Comparison of ENCODE assay signal across 22 cellular contexts in genomic region chr3:188931531-188931930, GRCh38.
A peak's percentile ranks its signal among the peaks of the same experiment; 100 is the strongest.
DNase-seq lines count a peak whose midpoint lies in the region; ATAC-seq and TF ChIP-seq lines count a peak whose summit lies in the region.
"Had no signal": no experiment of that assay in that cellular context is flagged by ENCODE, and none has a peak within 500 bp of the region (broad histone marks: within the 10 kb centered on the region; RNA-seq: fewer than 3 reads in every experiment).

No MANE protein-coding gene starts in this region.

- H3K4me3 ChIP-seq in HCT116 (replicated peaks in 1 of 2; ENCODE audit: low read depth in 1 of 2, low read length in 2 of 2) = no peak overlapping the region
- H3K4me3 ChIP-seq: esophagus muscularis mucosa, gastroesophageal sphincter had no signal

- no peaks in the 10 kb centered on the region for H3K27me3 ChIP-seq in HCT116 (ENCODE audit: insufficient read depth, low read length)
- H3K27me3 ChIP-seq: esophagus muscularis mucosa, gastroesophageal sphincter had no signal

- in situ Hi-C loops in Caki2 (cut with HindIII; ENCODE audit: low pct_unique_long_range_greater_than_20kb, low sequenced_read_pairs) = no loop called here

- peak; percentile 20 for DNase-seq in Caki2 (ENCODE audit: low read depth)
- DNase-seq in HCT116 (ENCODE audit: low read depth, low spot score) = no peak
- peak; percentile 32 for DNase-seq in SK-N-DZ (ENCODE audit: low spot score)
- DNase-seq in GF-D8 (lab: John Stamatoyannopoulos, UW) = no peak
- no peak for DNase-seq in AML-193 (lab: John Stamatoyannopoulos, UW)
- DNase-seq: activated CD4-positive, alpha-beta T cell treated with anti-CD3 and anti-CD28 coated beads for 36 hours; effector memory CD8-positive, alpha-beta T cell; GOT3; kidney; mammary epithelial cell; NCI-H1105; NCI-H2081; right cardiac atrium; stimulated activated CD4-positive, alpha-beta T cell treated with anti-CD3 and anti-CD28 coated beads, Interleukin-12 subunit alpha, Interleukin-12 subunit beta, amount 100 ng/mL, for 4 hours had no signal

- RAD21 ChIA-PET in HCT116 (lab: Charles Lee; ENCODE audit: low non-redundant PET in 1 of 2, low total read pairs in 2 of 2, uncharacterized antibody in 2 of 2, unreplicated experiment in 2 of 2) = interaction anchor here in 1 of 2 experiments (0.6 kb wide), 1 partner anchor 16 kb away, joined by 5 read pairs; no protein-coding TSS in a partner anchor

- no peak overlapping the region for H3K4me3 Mint-ChIP-seq in nephron
- H3K4me3 Mint-ChIP-seq: activated CD4-positive, alpha-beta T cell treated with anti-CD3 and anti-CD28 coated beads for 36 hours; activated naive CD4-positive, alpha-beta T cell treated with anti-CD3 and anti-CD28 coated beads, Interleukin-2, amount 50 U/mL, for 24 hours; effector memory CD8-positive, alpha-beta T cell had no signal

- no TSS peak for BruUV-seq in HCT116 (replicated peaks; lab: Mats Ljungman, UMichigan)

- CTCF ChIA-PET in HCT116 (lab: Charles Lee) = no interaction called here

- ATAC-seq in HCT116 (peak; percentile 28; the same call in 1 of the 2 replicates), HG02642 (IDR thresholded peaks at IDR 0.05; ENCODE audit: poor library complexity, unreplicated experiment) (no peak), GM19463 (IDR thresholded peaks at IDR 0.05; ENCODE audit: unreplicated experiment) (no peak)
- ATAC-seq: activated CD4-positive, alpha-beta T cell treated with anti-CD3 and anti-CD28 coated beads for 36 hours; effector memory CD8-positive, alpha-beta T cell; gastroesophageal sphincter had no signal

- intact Hi-C loops in HCT116 (cut with micrococcal nuclease) = no loop called here

- no peak for TF ChIP-seq POLR2A in HCT116 (IDR thresholded peaks at IDR 0.05; ENCODE audit: borderline replicate concordance, extremely low read depth, insufficient read depth, insufficient read length)

- POLR2A ChIA-PET in HCT116 (lab: Charles Lee) = no interaction called here

- TF ChIP-seq CTCF in HCT116 (IDR thresholded peaks at IDR 0.05 in 2 of 3, conservative IDR thresholded peaks at IDR 0.05 in 1 of 3; ENCODE audit: borderline replicate concordance in 1 of 3, insufficient read depth in 1 of 3, low read depth in 2 of 3, low read length in 2 of 3) = no peak
- no peak for TF ChIP-seq CTCF in nephron (IDR thresholded peaks at IDR 0.05; ENCODE audit: unreplicated experiment in 3 of 3)

- H3K4me1 ChIP-seq in HCT116 (ENCODE audit: control insufficient read depth in 1 of 2, insufficient read depth in 2 of 2, low read length in 2 of 2) = peaks cover 16 to 28% of the 10 kb centered on the region in 2 experiments
- H3K4me1 ChIP-seq: gastroesophageal sphincter had no signal

- no peaks in the 10 kb centered on the region for H4K20me1 ChIP-seq in HCT116 (ENCODE audit: insufficient read depth)

- no peaks in the 10 kb centered on the region for H3K9me3 Mint-ChIP-seq in nephron
- H3K9me3 Mint-ChIP-seq: activated naive CD4-positive, alpha-beta T cell treated with anti-CD3 and anti-CD28 coated beads, Interleukin-2, amount 50 U/mL, for 24 hours; effector memory CD8-positive, alpha-beta T cell had no signal

- no peak overlapping the region for H3K9ac ChIP-seq in HCT116 (ENCODE audit: low read length)
- H3K9ac ChIP-seq: KMS-11 had no signal

- no peak overlapping the region for H2AFZ ChIP-seq in HCT116 (ENCODE audit: low read depth, low read length, poor library complexity, severe bottlenecking)

- no peak overlapping the region for H3K4me2 ChIP-seq in HCT116 (ENCODE audit: low read length)
- H3K4me2 ChIP-seq: KMS-11 had no signal

- no peaks in the 10 kb centered on the region for H3K36me3 ChIP-seq in HCT116 (ENCODE audit: control insufficient read depth in 1 of 2, insufficient read depth in 2 of 2, low read length in 2 of 2)
- H3K36me3 ChIP-seq: esophagus muscularis mucosa, gastroesophageal sphincter had no signal

- no peaks in the 10 kb centered on the region for H3K36me3 Mint-ChIP-seq in nephron (ENCODE audit: low read depth)
- H3K36me3 Mint-ChIP-seq: activated naive CD4-positive, alpha-beta T cell treated with anti-CD3 and anti-CD28 coated beads, Interleukin-2, amount 50 U/mL, for 24 hours had no signal

- no peaks in the 10 kb centered on the region for H3K9me2 ChIP-seq in HCT116 (ENCODE audit: insufficient read depth)

- no peaks in the 10 kb centered on the region for H3K79me2 ChIP-seq in HCT116 (ENCODE audit: insufficient read depth, low read length)

- peaks cover 37% of the 10 kb centered on the region for H3K4me1 Mint-ChIP-seq in nephron
- H3K4me1 Mint-ChIP-seq: activated CD4-positive, alpha-beta T cell treated with anti-CD3 and anti-CD28 coated beads for 36 hours; activated naive CD4-positive, alpha-beta T cell treated with anti-CD3 and anti-CD28 coated beads, Interleukin-2, amount 50 U/mL, for 24 hours had no signal

- H3K27ac ChIP-seq in HCT116 (ENCODE audit: low read depth, low read length) = no peak overlapping the region
- H3K27ac ChIP-seq: esophagus muscularis mucosa, gastroesophageal sphincter, KMS-11, RWPE1 had no signal

- no peaks in the 10 kb centered on the region for H3K9me3 ChIP-seq in HCT116 (ENCODE audit: control insufficient read depth in 1 of 2, insufficient read depth in 1 of 2, low read depth in 1 of 2, low read length in 2 of 2)
- H3K9me3 ChIP-seq: esophagus muscularis mucosa, gastroesophageal sphincter had no signal

- peak overlapping the region; percentile 11 to 54 (median 26) for H3K27ac Mint-ChIP-seq in nephron
- H3K27ac Mint-ChIP-seq: activated CD4-positive, alpha-beta T cell treated with anti-CD3 and anti-CD28 coated beads for 36 hours; activated naive CD4-positive, alpha-beta T cell treated with anti-CD3 and anti-CD28 coated beads, Interleukin-2, amount 50 U/mL, for 24 hours; effector memory CD8-positive, alpha-beta T cell had no signal

- peaks cover 7% of the 10 kb centered on the region for H3K27me3 Mint-ChIP-seq in nephron (ENCODE audit: low read depth)
- H3K27me3 Mint-ChIP-seq: activated CD4-positive, alpha-beta T cell treated with anti-CD3 and anti-CD28 coated beads for 36 hours; activated naive CD4-positive, alpha-beta T cell treated with anti-CD3 and anti-CD28 coated beads, Interleukin-2, amount 50 U/mL, for 24 hours; effector memory CD8-positive, alpha-beta T cell had no signal

- no peak for TF ChIP-seq RAD21 in HCT116 (IDR thresholded peaks at IDR 0.05; ENCODE audit: low read depth)

TF ChIP-seq in HCT116, 20 proteins besides CTCF, POLR2A, EP300 and RAD21:
- TF ChIP-seq SIN3A (IDR thresholded peaks at IDR 0.05; ENCODE audit: low read depth) (no peak), SP1 (IDR thresholded peaks at IDR 0.05; ENCODE audit: low read depth) (no peak)
TF ChIP-seq in HCT116: peak in this region for 0.

Comparison
In these comparisons a context has a peak if more than half of its experiments do, and no peak if none do; other contexts are left out.
1. DNase-seq: peak in Caki2 (single experiment) and SK-N-DZ (single experiment); none in HCT116 (single experiment), GF-D8 (single experiment) and AML-193 (0 of 2).